ENCODE assay signal across 2 cellular contexts in genomic region chr11:30268638-30269037, GRCh38. TPM values are rescaled to one million over a fixed set of nuclear protein-coding genes. Genes with fewer than 3 reads are reported as not detected.
"Had no signal": no experiment of that assay in that cellular context is flagged by ENCODE, and none has a peak within 500 bp of the region (broad histone marks: within the 10 kb centered on the region; RNA-seq: fewer than 3 reads in every experiment).

No MANE protein-coding gene starts in this region.

RNA-seq across cellular contexts. Expression of gene FSHB, which starts 37.8 kb away (rescaled TPM):
- total RNA-seq: G401, GM12878 had no signal
- polyA plus RNA-seq: GM12878 had no signal
